7 cellular contexts compared by ENCODE assay signal in genomic region chr2:119255760-119256573, GRCh38. TPM values are rescaled to one million over a fixed set of nuclear protein-coding genes. Genes with fewer than 3 reads are reported as not detected.
DNase-seq lines count a peak whose midpoint lies in the region; ATAC-seq and TF ChIP-seq lines count a peak whose summit lies in the region.

No MANE protein-coding gene starts in this region.

- ATAC-seq in RWPE2 (ENCODE audit: low read depth) (peak; percentile 83), sciatic nerve (peak; percentile 29)

- H3K27me3 ChIP-seq in HAP-1 (ENCODE audit: low read depth) (no peaks in the 10 kb centered on the region), RWPE2 (ENCODE audit: insufficient read depth, poor library complexity, severe bottlenecking) (no peaks in the 10 kb centered on the region)

- H3K4me3 ChIP-seq in HAP-1 (no peak overlapping the region), RWPE2 (ENCODE audit: severe bottlenecking) (no peak overlapping the region), fibroblast of pulmonary artery (replicated peaks; ENCODE audit: low read depth, low read length) (no peak overlapping the region)

- intact Hi-C loops in sciatic nerve (cut with DNase I) = no loop called here

- TF ChIP-seq CTCF in RWPE2 (IDR thresholded peaks at IDR 0.05; ENCODE audit: poor library complexity, severe bottlenecking) = no peak
- no peak for TF ChIP-seq CTCF in fibroblast of pulmonary artery (IDR thresholded peaks at IDR 0.05; ENCODE audit: low read length, missing control alignments)

- H3K36me3 ChIP-seq in HAP-1 (replicated peaks) (peaks cover 13% of the 10 kb centered on the region), RWPE2 (ENCODE audit: low read depth) (peaks cover 12% of the 10 kb centered on the region)

- H3K4me1 ChIP-seq in HAP-1 (peaks cover 12% of the 10 kb centered on the region), RWPE2 (ENCODE audit: insufficient read depth, poor library complexity, severe bottlenecking) (peaks cover 31% of the 10 kb centered on the region)

- DNase-seq in HAP-1 (ENCODE audit: low spot score in 2 of 2) (peak; percentile 80 to 84), RWPE2 (ENCODE audit: low spot score) (no peak), fibroblast of pulmonary artery (ENCODE audit: low read depth) (peak; percentile 97), sciatic nerve (ENCODE audit: low spot score) (no peak), Kasumi-1 (lab: John Stamatoyannopoulos, UW) (no peak), NCI-H1092 (lab: John Stamatoyannopoulos, UW) (no peak)
- no peak for DNase-seq in effector CD8-positive, alpha-beta T cell (lab: John Stamatoyannopoulos, UW)

- H3K27ac ChIP-seq in RWPE2 (ENCODE audit: poor library complexity, severe bottlenecking) = peak overlapping the region; percentile 51

- in situ Hi-C loops in HAP-1 (cut with MboI; ENCODE audit: low sequenced_read_pairs) = no loop called here

- H3K9me3 ChIP-seq in HAP-1 = no peaks in the 10 kb centered on the region
- no peaks in the 10 kb centered on the region for H3K9me3 ChIP-seq in RWPE2 (ENCODE audit: severe bottlenecking)

RNA-seq across cellular contexts. Expression of gene STEAP3, which starts 32.3 kb away (rescaled TPM):
- 9.1 TPM for total RNA-seq in sciatic nerve

Comparison
In these comparisons a context has a peak if more than half of its experiments do, and no peak if none do; other contexts are left out.
1. DNase-seq: peak in HAP-1 (2 of 2) and fibroblast of pulmonary artery (single experiment); none in RWPE2 (single experiment), sciatic nerve (single experiment), effector CD8-positive, alpha-beta T cell (single experiment), Kasumi-1 (0 of 2) and NCI-H1092 (single experiment).